1 cellular context compared by ENCODE assay signal in the genomic region with DNA sequence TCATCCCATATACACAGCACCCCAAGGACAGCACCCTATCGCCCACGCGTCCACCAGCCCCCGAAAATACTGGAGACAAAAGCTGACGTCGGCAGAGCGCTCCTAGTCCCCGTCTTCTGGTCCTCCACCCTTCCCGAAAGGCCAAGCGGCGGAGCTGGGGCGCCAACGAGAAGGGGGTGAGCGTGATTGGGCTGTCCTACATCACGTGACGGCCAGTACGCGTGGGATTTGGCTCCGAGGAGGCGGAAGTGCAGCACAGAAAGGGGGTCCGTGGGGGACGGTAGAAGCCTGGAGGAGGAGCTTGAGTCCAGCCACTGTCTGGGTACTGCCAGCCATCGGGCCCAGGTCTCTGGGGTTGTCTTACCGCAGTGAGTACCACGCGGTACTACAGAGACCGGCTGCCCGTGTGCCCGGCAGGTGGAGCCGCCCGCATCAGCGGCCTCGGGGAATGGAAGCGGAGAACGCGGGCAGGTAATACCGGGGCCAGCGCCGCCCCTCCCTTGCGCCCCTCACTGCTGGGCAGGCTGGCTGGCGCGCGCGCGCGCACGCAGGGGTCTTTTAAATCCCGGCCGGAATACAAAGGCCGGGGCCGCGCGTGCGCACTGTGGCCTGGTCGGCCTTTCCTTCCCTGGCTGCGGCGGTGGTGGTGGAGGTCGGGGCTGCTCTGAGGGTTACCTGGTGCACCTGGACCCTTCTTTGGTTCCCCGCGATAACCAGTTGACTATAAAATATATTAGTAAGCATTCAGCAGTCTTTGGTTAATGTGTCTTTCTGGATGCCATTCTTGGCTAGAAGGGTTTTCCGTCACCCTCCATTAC.
TF ChIP-seq lines count a peak whose summit lies in the region.

A gene (plus strand): TSS at position 283 of the 818 bp plus-strand sequence. CDS start 166 bp downstream, at position 449.

TF ChIP-seq in WTC11, 78 proteins besides CTCF, POLR2A, EP300 and RAD21 (continued from another document):
- TF ChIP-seq, protein P1, sequence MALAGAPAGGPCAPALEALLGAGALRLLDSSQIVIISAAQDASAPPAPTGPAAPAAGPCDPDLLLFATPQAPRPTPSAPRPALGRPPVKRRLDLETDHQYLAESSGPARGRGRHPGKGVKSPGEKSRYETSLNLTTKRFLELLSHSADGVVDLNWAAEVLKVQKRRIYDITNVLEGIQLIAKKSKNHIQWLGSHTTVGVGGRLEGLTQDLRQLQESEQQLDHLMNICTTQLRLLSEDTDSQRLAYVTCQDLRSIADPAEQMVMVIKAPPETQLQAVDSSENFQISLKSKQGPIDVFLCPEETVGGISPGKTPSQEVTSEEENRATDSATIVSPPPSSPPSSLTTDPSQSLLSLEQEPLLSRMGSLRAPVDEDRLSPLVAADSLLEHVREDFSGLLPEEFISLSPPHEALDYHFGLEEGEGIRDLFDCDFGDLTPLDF (CRISPR knock-in tag; IDR thresholded peaks at IDR 0.05) = no peak
- TF ChIP-seq JUN (CRISPR knock-in tag; IDR thresholded peaks at IDR 0.05) (peak; percentile 60; the same call in 1 of the 2 replicates), ZNF121 (CRISPR knock-in tag; IDR thresholded peaks at IDR 0.05) (no peak), CREB1 (CRISPR knock-in tag; IDR thresholded peaks at IDR 0.05) (no peak), ZNF317 (CRISPR knock-in tag; IDR thresholded peaks at IDR 0.05; ENCODE audit: borderline replicate concordance, low read depth) (no peak), NR2C2 (CRISPR knock-in tag; IDR thresholded peaks at IDR 0.05) (no peak; the same call in 1 of the 2 replicates), ZNF232 (CRISPR knock-in tag; IDR thresholded peaks at IDR 0.05) (no peak), OVOL2 (CRISPR knock-in tag; IDR thresholded peaks at IDR 0.05; ENCODE audit: borderline replicate concordance) (no peak), GTF2I (CRISPR knock-in tag; conservative IDR thresholded peaks at IDR 0.05) (no peak), ZNF416 (CRISPR knock-in tag; IDR thresholded peaks at IDR 0.05) (peak; percentile 64; the same call in 1 of the 2 replicates), TCF7 (CRISPR knock-in tag; IDR thresholded peaks at IDR 0.05; ENCODE audit: low read depth) (no peak), ZNF263 (CRISPR knock-in tag; IDR thresholded peaks at IDR 0.05; ENCODE audit: low read depth) (peak; percentile 58; the same call in 1 of the 2 replicates), CREM (CRISPR knock-in tag; IDR thresholded peaks at IDR 0.05) (peak; percentile 65; the same call in 1 of the 2 replicates), ZNF396 (CRISPR knock-in tag; IDR thresholded peaks at IDR 0.05; ENCODE audit: borderline replicate concordance) (no peak), FOXJ3 (CRISPR knock-in tag; IDR thresholded peaks at IDR 0.05; ENCODE audit: borderline replicate concordance) (no peak)
- TF ChIP-seq, protein P2, sequence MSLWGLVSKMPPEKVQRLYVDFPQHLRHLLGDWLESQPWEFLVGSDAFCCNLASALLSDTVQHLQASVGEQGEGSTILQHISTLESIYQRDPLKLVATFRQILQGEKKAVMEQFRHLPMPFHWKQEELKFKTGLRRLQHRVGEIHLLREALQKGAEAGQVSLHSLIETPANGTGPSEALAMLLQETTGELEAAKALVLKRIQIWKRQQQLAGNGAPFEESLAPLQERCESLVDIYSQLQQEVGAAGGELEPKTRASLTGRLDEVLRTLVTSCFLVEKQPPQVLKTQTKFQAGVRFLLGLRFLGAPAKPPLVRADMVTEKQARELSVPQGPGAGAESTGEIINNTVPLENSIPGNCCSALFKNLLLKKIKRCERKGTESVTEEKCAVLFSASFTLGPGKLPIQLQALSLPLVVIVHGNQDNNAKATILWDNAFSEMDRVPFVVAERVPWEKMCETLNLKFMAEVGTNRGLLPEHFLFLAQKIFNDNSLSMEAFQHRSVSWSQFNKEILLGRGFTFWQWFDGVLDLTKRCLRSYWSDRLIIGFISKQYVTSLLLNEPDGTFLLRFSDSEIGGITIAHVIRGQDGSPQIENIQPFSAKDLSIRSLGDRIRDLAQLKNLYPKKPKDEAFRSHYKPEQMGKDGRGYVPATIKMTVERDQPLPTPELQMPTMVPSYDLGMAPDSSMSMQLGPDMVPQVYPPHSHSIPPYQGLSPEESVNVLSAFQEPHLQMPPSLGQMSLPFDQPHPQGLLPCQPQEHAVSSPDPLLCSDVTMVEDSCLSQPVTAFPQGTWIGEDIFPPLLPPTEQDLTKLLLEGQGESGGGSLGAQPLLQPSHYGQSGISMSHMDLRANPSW (CRISPR knock-in tag; conservative IDR thresholded peaks at IDR 0.05; ENCODE audit: low read depth) = no peak
- TF ChIP-seq, protein P3, sequence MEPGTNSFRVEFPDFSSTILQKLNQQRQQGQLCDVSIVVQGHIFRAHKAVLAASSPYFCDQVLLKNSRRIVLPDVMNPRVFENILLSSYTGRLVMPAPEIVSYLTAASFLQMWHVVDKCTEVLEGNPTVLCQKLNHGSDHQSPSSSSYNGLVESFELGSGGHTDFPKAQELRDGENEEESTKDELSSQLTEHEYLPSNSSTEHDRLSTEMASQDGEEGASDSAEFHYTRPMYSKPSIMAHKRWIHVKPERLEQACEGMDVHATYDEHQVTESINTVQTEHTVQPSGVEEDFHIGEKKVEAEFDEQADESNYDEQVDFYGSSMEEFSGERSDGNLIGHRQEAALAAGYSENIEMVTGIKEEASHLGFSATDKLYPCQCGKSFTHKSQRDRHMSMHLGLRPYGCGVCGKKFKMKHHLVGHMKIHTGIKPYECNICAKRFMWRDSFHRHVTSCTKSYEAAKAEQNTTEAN (CRISPR knock-in tag; IDR thresholded peaks at IDR 0.05) = 0 out of 2 replicates have a peak, but pooled peaks have one; percentile 61
- TF ChIP-seq, protein P4, sequence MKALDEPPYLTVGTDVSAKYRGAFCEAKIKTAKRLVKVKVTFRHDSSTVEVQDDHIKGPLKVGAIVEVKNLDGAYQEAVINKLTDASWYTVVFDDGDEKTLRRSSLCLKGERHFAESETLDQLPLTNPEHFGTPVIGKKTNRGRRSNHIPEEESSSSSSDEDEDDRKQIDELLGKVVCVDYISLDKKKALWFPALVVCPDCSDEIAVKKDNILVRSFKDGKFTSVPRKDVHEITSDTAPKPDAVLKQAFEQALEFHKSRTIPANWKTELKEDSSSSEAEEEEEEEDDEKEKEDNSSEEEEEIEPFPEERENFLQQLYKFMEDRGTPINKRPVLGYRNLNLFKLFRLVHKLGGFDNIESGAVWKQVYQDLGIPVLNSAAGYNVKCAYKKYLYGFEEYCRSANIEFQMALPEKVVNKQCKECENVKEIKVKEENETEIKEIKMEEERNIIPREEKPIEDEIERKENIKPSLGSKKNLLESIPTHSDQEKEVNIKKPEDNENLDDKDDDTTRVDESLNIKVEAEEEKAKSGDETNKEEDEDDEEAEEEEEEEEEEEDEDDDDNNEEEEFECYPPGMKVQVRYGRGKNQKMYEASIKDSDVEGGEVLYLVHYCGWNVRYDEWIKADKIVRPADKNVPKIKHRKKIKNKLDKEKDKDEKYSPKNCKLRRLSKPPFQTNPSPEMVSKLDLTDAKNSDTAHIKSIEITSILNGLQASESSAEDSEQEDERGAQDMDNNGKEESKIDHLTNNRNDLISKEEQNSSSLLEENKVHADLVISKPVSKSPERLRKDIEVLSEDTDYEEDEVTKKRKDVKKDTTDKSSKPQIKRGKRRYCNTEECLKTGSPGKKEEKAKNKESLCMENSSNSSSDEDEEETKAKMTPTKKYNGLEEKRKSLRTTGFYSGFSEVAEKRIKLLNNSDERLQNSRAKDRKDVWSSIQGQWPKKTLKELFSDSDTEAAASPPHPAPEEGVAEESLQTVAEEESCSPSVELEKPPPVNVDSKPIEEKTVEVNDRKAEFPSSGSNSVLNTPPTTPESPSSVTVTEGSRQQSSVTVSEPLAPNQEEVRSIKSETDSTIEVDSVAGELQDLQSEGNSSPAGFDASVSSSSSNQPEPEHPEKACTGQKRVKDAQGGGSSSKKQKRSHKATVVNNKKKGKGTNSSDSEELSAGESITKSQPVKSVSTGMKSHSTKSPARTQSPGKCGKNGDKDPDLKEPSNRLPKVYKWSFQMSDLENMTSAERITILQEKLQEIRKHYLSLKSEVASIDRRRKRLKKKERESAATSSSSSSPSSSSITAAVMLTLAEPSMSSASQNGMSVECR (CRISPR knock-in tag; IDR thresholded peaks at IDR 0.05; ENCODE audit: borderline replicate concordance) = peak; percentile 82; the same call in 1 of the 2 replicates
- TF ChIP-seq, protein P5, sequence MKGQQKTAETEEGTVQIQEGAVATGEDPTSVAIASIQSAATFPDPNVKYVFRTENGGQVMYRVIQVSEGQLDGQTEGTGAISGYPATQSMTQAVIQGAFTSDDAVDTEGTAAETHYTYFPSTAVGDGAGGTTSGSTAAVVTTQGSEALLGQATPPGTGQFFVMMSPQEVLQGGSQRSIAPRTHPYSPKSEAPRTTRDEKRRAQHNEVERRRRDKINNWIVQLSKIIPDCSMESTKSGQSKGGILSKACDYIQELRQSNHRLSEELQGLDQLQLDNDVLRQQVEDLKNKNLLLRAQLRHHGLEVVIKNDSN (CRISPR knock-in tag; IDR thresholded peaks at IDR 0.05) = peak; percentile 99
- TF ChIP-seq, protein P6, sequence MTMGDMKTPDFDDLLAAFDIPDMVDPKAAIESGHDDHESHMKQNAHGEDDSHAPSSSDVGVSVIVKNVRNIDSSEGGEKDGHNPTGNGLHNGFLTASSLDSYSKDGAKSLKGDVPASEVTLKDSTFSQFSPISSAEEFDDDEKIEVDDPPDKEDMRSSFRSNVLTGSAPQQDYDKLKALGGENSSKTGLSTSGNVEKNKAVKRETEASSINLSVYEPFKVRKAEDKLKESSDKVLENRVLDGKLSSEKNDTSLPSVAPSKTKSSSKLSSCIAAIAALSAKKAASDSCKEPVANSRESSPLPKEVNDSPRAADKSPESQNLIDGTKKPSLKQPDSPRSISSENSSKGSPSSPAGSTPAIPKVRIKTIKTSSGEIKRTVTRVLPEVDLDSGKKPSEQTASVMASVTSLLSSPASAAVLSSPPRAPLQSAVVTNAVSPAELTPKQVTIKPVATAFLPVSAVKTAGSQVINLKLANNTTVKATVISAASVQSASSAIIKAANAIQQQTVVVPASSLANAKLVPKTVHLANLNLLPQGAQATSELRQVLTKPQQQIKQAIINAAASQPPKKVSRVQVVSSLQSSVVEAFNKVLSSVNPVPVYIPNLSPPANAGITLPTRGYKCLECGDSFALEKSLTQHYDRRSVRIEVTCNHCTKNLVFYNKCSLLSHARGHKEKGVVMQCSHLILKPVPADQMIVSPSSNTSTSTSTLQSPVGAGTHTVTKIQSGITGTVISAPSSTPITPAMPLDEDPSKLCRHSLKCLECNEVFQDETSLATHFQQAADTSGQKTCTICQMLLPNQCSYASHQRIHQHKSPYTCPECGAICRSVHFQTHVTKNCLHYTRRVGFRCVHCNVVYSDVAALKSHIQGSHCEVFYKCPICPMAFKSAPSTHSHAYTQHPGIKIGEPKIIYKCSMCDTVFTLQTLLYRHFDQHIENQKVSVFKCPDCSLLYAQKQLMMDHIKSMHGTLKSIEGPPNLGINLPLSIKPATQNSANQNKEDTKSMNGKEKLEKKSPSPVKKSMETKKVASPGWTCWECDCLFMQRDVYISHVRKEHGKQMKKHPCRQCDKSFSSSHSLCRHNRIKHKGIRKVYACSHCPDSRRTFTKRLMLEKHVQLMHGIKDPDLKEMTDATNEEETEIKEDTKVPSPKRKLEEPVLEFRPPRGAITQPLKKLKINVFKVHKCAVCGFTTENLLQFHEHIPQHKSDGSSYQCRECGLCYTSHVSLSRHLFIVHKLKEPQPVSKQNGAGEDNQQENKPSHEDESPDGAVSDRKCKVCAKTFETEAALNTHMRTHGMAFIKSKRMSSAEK (CRISPR knock-in tag; IDR thresholded peaks at IDR 0.05; ENCODE audit: borderline replicate concordance) = peak; percentile 53; the same call in 1 of the 2 replicates
- TF ChIP-seq, protein P7, sequence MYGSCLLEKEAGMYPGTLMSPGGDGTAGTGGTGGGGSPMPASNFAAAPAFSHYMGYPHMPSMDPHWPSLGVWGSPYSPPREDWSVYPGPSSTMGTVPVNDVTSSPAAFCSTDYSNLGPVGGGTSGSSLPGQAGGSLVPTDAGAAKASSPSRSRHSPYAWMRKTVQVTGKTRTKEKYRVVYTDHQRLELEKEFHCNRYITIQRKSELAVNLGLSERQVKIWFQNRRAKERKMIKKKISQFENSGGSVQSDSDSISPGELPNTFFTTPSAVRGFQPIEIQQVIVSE (CRISPR knock-in tag; IDR thresholded peaks at IDR 0.05; ENCODE audit: borderline replicate concordance) = no peak
- TF ChIP-seq, protein P8, sequence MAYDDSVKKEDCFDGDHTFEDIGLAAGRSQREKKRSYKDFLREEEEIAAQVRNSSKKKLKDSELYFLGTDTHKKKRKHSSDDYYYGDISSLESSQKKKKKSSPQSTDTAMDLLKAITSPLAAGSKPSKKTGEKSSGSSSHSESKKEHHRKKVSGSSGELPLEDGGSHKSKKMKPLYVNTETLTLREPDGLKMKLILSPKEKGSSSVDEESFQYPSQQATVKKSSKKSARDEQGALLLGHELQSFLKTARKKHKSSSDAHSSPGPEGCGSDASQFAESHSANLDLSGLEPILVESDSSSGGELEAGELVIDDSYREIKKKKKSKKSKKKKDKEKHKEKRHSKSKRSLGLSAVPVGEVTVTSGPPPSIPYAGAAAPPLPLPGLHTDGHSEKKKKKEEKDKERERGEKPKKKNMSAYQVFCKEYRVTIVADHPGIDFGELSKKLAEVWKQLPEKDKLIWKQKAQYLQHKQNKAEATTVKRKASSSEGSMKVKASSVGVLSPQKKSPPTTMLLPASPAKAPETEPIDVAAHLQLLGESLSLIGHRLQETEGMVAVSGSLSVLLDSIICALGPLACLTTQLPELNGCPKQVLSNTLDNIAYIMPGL (CRISPR knock-in tag; IDR thresholded peaks at IDR 0.05) = peak; percentile 84; the same call in 1 of the 2 replicates
- TF ChIP-seq, protein P9, sequence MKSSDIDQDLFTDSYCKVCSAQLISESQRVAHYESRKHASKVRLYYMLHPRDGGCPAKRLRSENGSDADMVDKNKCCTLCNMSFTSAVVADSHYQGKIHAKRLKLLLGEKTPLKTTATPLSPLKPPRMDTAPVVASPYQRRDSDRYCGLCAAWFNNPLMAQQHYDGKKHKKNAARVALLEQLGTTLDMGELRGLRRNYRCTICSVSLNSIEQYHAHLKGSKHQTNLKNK (CRISPR knock-in tag; IDR thresholded peaks at IDR 0.05) = no peak
TF ChIP-seq in WTC11: peak in this region for 28.
